In the genomic region with DNA sequence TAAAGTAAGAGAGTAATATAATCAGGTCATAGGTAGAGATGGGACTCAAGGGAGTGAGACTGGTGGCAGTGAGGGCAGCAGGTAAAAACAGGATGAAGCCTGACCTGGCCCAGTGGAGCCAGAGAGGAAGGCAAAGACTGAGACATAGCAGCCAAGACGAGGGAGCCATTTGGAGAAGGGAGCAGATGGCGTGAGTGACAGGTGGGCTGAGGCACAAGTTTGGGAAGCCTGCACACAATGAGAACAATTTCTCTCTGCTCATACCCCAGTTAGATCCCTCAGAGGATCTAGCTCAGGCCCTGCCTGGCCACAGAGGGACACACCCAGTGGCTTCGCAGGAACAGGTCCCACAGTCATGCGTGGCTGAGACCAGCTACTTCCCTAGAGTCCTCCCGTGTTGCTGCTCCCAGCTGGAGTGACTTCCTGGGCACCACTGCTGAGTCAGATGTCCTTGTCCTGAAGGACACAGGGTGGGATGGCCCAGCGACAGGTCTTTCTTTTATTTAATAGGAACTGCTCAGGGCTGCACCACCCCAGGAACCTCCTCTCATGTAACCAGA, we compare ENCODE assay signal across 15 cellular contexts. TPM values are rescaled to one million over a fixed set of nuclear protein-coding genes. Genes with fewer than 3 reads are reported as not detected.
DNase-seq lines count a peak whose midpoint lies in the region; ATAC-seq and TF ChIP-seq lines count a peak whose summit lies in the region.
"Had no signal": no experiment of that assay in that cellular context is flagged by ENCODE, and none has a peak within 500 bp of the region (broad histone marks: within the 10 kb centered on the region; RNA-seq: fewer than 3 reads in every experiment).

No MANE protein-coding gene starts in this region.

- intact Hi-C loops in adrenal gland (cut with DNase I): no loop called here
- intact Hi-C loops in Right ventricle myocardium superior (cut with DNase I): no loop called here

- no peak for TF ChIP-seq POLR2A in adrenal gland (IDR thresholded peaks at IDR 0.05)

- no peaks in the 10 kb centered on the region for H3K27me3 ChIP-seq in adrenal gland
- no peaks in the 10 kb centered on the region for H3K27me3 ChIP-seq in muscle layer of duodenum (ENCODE audit: low read depth, low read length)
- H3K27me3 ChIP-seq in thoracic aorta (replicated peaks; ENCODE audit: insufficient read depth): no peaks in the 10 kb centered on the region

- no peak for TF ChIP-seq CTCF in adrenal gland (IDR thresholded peaks at IDR 0.05)
- TF ChIP-seq CTCF in thoracic aorta (IDR thresholded peaks at IDR 0.05): no peak

- H3K4me1 ChIP-seq in adrenal gland (replicated peaks in 1 of 2) (peaks cover 28 to 36% of the 10 kb centered on the region in 2 donors), muscle layer of duodenum (ENCODE audit: control insufficient read depth in 1 of 2, insufficient read depth in 2 of 2, low read length in 2 of 2) (peaks cover 8 to 48% of the 10 kb centered on the region in 2 donors), thoracic aorta (ENCODE audit: control insufficient read depth in 1 of 2, low read depth in 2 of 2) (peaks cover 40 to 79% of the 10 kb centered on the region in 2 donors)

- ATAC-seq in Right ventricle myocardium superior (ENCODE audit: poor library complexity): peak; percentile 46
- ATAC-seq in thoracic aorta (ENCODE audit: insufficient number of reproducible peaks, low FRiP score, low read depth): no peak
- ATAC-seq: activated naive CD4-positive, alpha-beta T cell treated with anti-CD3 and anti-CD28 coated beads, Interleukin-2, amount 50 U/mL, for 72 hours; GM12878; left colon had no signal

- H3K4me3 ChIP-seq in adrenal gland (no peak overlapping the region), muscle layer of duodenum (ENCODE audit: low read depth in 1 of 2, low read length in 2 of 2) (no peak overlapping the region), thoracic aorta (no peak overlapping the region)
- H3K4me3 ChIP-seq: GM12878 had no signal

- H3K36me3 ChIP-seq in adrenal gland (replicated peaks in 1 of 2) (no peaks in the 10 kb centered on the region), muscle layer of duodenum (ENCODE audit: control insufficient read depth in 1 of 2, insufficient read depth in 2 of 2, low read length in 2 of 2) (peaks cover 8 to 14% of the 10 kb centered on the region in 2 donors), thoracic aorta (peaks cover 83% of the 10 kb centered on the region)

- H3K27ac ChIP-seq in adrenal gland: peak overlapping the region in 3 of 5 donors; percentile 6 to 92 (median 48)
- H3K27ac ChIP-seq in muscle layer of duodenum (ENCODE audit: low read length): peak overlapping the region; percentile 43
- peak overlapping the region; percentile 75 to 80 for H3K27ac ChIP-seq in thoracic aorta
- H3K27ac ChIP-seq: C4-2B had no signal

- H3K9me3 ChIP-seq in adrenal gland (replicated peaks in 1 of 3) (no peaks in the 10 kb centered on the region), muscle layer of duodenum (ENCODE audit: control insufficient read depth in 1 of 2, low read length in 2 of 2) (no peaks in the 10 kb centered on the region), thoracic aorta (no peaks in the 10 kb centered on the region)

- 56 to 65% (median 62%) methylated on average over 5 to 6 of the region's 6 CpGs for WGBS in adrenal gland, 4 donors

- peak in 5 of 7 donors; percentile 50 to 68 (median 60) for DNase-seq in adrenal gland
- DNase-seq in Right ventricle myocardium superior: peak; percentile 73
- no peak for DNase-seq in thoracic aorta (ENCODE audit: low spot score)
- DNase-seq in activated CD4-positive, alpha-beta T cell treated with anti-CD3 and anti-CD28 coated beads, Interleukin-2, amount 50 U/mL, for 1 hour: no peak
- no peak for DNase-seq in NCI-H2107 treated with DMSO at 0.1 percent for 48 hours (lab: John Stamatoyannopoulos, UW; ENCODE audit: unreplicated experiment)
- DNase-seq in NCI-H2171 treated with DMSO at 0.1 percent for 48 hours (lab: John Stamatoyannopoulos, UW): no peak
- DNase-seq: activated CD8-positive, alpha-beta memory T cell treated with anti-CD3 and anti-CD28 coated beads, Interleukin-2, amount 50 U/mL, for 48 hours; EL; left colon; NCI-H1930; NCI-H82 had no signal

RNA-seq across cellular contexts. Expression of gene LYVE1, which starts 33.3 kb away (rescaled TPM):
- 100 to 1,000 TPM in 7 of 8 donors, 10 to 100 TPM in 1; 86.0 to 457 (median 254) TPM for total RNA-seq in adrenal gland
- 100 to 1,000 TPM in 1 of 3 donors, 10 to 100 TPM in 2; 29.1 to 398 (median 57.8) TPM for polyA plus RNA-seq in adrenal gland
- total RNA-seq in Right ventricle myocardium superior: 77.2 TPM
- total RNA-seq in thoracic aorta: 100 to 1,000 TPM in 1 of 2 donors, 10 to 100 TPM in 1; 81.5 to 121 TPM
- total RNA-seq: activated naive CD4-positive, alpha-beta T cell treated with anti-CD3 and anti-CD28 coated beads, Interleukin-2, amount 50 U/mL, for 72 hours had no signal
- polyA plus RNA-seq: GM12878 had no signal

Comparison
In these comparisons a context has a peak if more than half of its experiments do, and no peak if none do; other contexts are left out.
1. DNase-seq: peak in adrenal gland (5 of 7) and Right ventricle myocardium superior (single experiment); none in thoracic aorta (single experiment), activated CD4-positive, alpha-beta T cell treated with anti-CD3 and anti-CD28 coated beads, Interleukin-2, amount 50 U/mL, for 1 hour (single experiment), NCI-H2107 treated with DMSO at 0.1 percent for 48 hours (single experiment) and NCI-H2171 treated with DMSO at 0.1 percent for 48 hours (single experiment).
2. Peak in every context shown above with its lines, with median percentiles within 50 percentile points of each other: H3K27ac ChIP-seq.